Comparison of ENCODE assay signal across 21 cellular contexts in genomic region chr2:8028981-8029380, GRCh38.
"Had no signal": no experiment of that assay in that cellular context is flagged by ENCODE, and none has a peak within 500 bp of the region (broad histone marks: within the 10 kb centered on the region; RNA-seq: fewer than 3 reads in every experiment).

No MANE protein-coding gene starts in this region.

- H3K36me3 ChIP-seq: esophagus squamous epithelium, heart right ventricle, pancreas, uterus had no signal

- H3K27ac ChIP-seq: esophagus squamous epithelium, heart right ventricle, pancreas, psoas muscle, skin epidermis, testis, uterus had no signal

- ATAC-seq: activated naive CD8-positive, alpha-beta T cell treated with anti-CD3 and anti-CD28 coated beads, Interleukin-2, amount 50 U/mL, for 24 hours; left cardiac atrium; pancreas; psoas muscle; stimulated activated naive B cell treated with anti-CD40 and anti-IgM and Interleukin-4, amounts not matched to agents 10 μg/mL and 1 μg/mL and 100 μg/mL, for 72 hours had no signal

- DNase-seq: activated CD4-positive, alpha-beta memory T cell treated with anti-CD3 and anti-CD28 coated beads, Interleukin-2, amount 10 ng/mL, durations not matched to agents 7 days and 5 days; activated CD4-positive, alpha-beta T cell treated with anti-CD3 and anti-CD28 coated beads for 48 hours; activated CD4-positive, CD25-positive, alpha-beta regulatory T cell; activated gamma-delta T cell; activated naive CD4-positive, alpha-beta T cell treated with anti-CD3 and anti-CD28 coated beads, Interleukin-2, amount 50 U/mL, for 16 hours; activated naive CD8-positive, alpha-beta T cell treated with anti-CD3 and anti-CD28 coated beads, Interleukin-2, amount 50 U/mL, for 24 hours; cortex of kidney; endodermal cell; esophagus squamous epithelium; heart right ventricle; islet precursor cell; left cardiac atrium; pancreas; psoas muscle; right cardiac atrium; stimulated activated CD4-positive, alpha-beta T cell treated with anti-CD3 and anti-CD28 coated beads, Interleukin-2, amount 100 ng/mL, for 24 hours; stimulated activated naive B cell treated with anti-CD40 and anti-IgM and Interleukin-4, amounts not matched to agents 10 μg/mL and 1 μg/mL and 100 μg/mL, for 72 hours; testis; trophoblast cell; uterus had no signal

- H3K4me1 ChIP-seq: esophagus squamous epithelium, heart right ventricle, pancreas, psoas muscle, testis, uterus had no signal

- H3K9me3 ChIP-seq: esophagus squamous epithelium, heart right ventricle, pancreas, psoas muscle, testis, uterus had no signal

- H3K27me3 ChIP-seq: esophagus squamous epithelium, heart right ventricle, pancreas, testis, uterus had no signal

- H3K4me3 ChIP-seq: esophagus squamous epithelium, heart right ventricle, pancreas, psoas muscle, skin epidermis, testis, uterus had no signal
